17 cellular contexts compared by ENCODE assay signal in genomic region chrX:150017868-150018267, GRCh38.
A peak's percentile ranks its signal among the peaks of the same experiment; 100 is the strongest.
DNase-seq lines count a peak whose midpoint lies in the region; ATAC-seq lines count a peak whose summit lies in the region.
"Had no signal": no experiment of that assay in that cellular context is flagged by ENCODE, and none has a peak within 500 bp of the region (broad histone marks: within the 10 kb centered on the region; RNA-seq: fewer than 3 reads in every experiment).

No MANE protein-coding gene starts in this region.

- DNase-seq in NCI-H82 (lab: John Stamatoyannopoulos, UW): peak; percentile 7
- no peak for DNase-seq in NCI-H82 treated with DMSO at 0.1 percent for 48 hours (lab: John Stamatoyannopoulos, UW; ENCODE audit: unreplicated experiment)
- DNase-seq in activated naive CD4-positive, alpha-beta T cell treated with anti-CD3 and anti-CD28 coated beads, Interleukin-2, amount 50 U/mL, for 72 hours (ENCODE audit: low spot score in 2 of 2): no peak
- DNase-seq in activated naive CD4-positive, alpha-beta T cell treated with anti-CD3 and anti-CD28 coated beads, Interleukin-2, amount 50 U/mL, for 16 hours: no peak
- DNase-seq in stimulated activated naive CD8-positive, alpha-beta T cell treated with anti-CD3 and anti-CD28 coated beads, Interleukin-15, amount 100 ng/mL, for 72 hours: no peak
- DNase-seq in stimulated activated naive CD8-positive, alpha-beta T cell treated with anti-CD3 and anti-CD28 coated beads, Interleukin-15, Interleukin-2, amounts not matched to agents 100 U/mL and 50 U/mL, for 24 hours: no peak
- DNase-seq: CD4-positive, CD25-positive, alpha-beta regulatory T cell; CD8-positive, alpha-beta T cell; DMS 273 treated with DMSO at 0.1 percent for 48 hours; DMS79; EL; GDM1; GM23248; H7; HCEC 1CT had no signal

- peak; percentile 24 to 72 for ATAC-seq in activated naive CD4-positive, alpha-beta T cell treated with anti-CD3 and anti-CD28 coated beads, Interleukin-2, amount 50 U/mL, for 72 hours
- peak; percentile 64 for ATAC-seq in stimulated activated naive CD8-positive, alpha-beta T cell treated with anti-CD3 and anti-CD28 coated beads, Interleukin-15, amount 100 ng/mL, for 72 hours
- no peak for ATAC-seq in stimulated activated naive CD8-positive, alpha-beta T cell treated with anti-CD3 and anti-CD28 coated beads, Interleukin-15, Interleukin-2, amounts not matched to agents 100 U/mL and 50 U/mL, for 24 hours
- ATAC-seq: CD8-positive, alpha-beta T cell; GM12878 had no signal

- no peak overlapping the region for H3K27ac Mint-ChIP-seq in activated naive CD4-positive, alpha-beta T cell treated with anti-CD3 and anti-CD28 coated beads, Interleukin-2, amount 50 U/mL, for 72 hours
- H3K27ac Mint-ChIP-seq in stimulated activated naive CD8-positive, alpha-beta T cell treated with anti-CD3 and anti-CD28 coated beads, Interleukin-15, amount 100 ng/mL, for 72 hours: no peak overlapping the region
- H3K27ac Mint-ChIP-seq: B cell; CD4-positive, CD25-positive, alpha-beta regulatory T cell; CD8-positive, alpha-beta T cell had no signal

- H3K4me1 Mint-ChIP-seq in stimulated activated naive CD8-positive, alpha-beta T cell treated with anti-CD3 and anti-CD28 coated beads, Interleukin-15, amount 100 ng/mL, for 72 hours: no peaks in the 10 kb centered on the region
- H3K4me1 Mint-ChIP-seq: B cell; CD4-positive, CD25-positive, alpha-beta regulatory T cell had no signal

- H3K27me3 Mint-ChIP-seq in stimulated activated naive CD8-positive, alpha-beta T cell treated with anti-CD3 and anti-CD28 coated beads, Interleukin-15, amount 100 ng/mL, for 72 hours: no peaks in the 10 kb centered on the region
- H3K27me3 Mint-ChIP-seq: B cell; CD4-positive, CD25-positive, alpha-beta regulatory T cell had no signal

- H3K4me3 Mint-ChIP-seq in stimulated activated naive CD8-positive, alpha-beta T cell treated with anti-CD3 and anti-CD28 coated beads, Interleukin-15, amount 100 ng/mL, for 72 hours: no peak overlapping the region
- H3K4me3 Mint-ChIP-seq: B cell; CD4-positive, CD25-positive, alpha-beta regulatory T cell; CD8-positive, alpha-beta T cell had no signal

- H3K9me3 Mint-ChIP-seq in activated naive CD4-positive, alpha-beta T cell treated with anti-CD3 and anti-CD28 coated beads, Interleukin-2, amount 50 U/mL, for 72 hours: no peaks in the 10 kb centered on the region
- no peaks in the 10 kb centered on the region for H3K9me3 Mint-ChIP-seq in stimulated activated naive CD8-positive, alpha-beta T cell treated with anti-CD3 and anti-CD28 coated beads, Interleukin-15, amount 100 ng/mL, for 72 hours
- H3K9me3 Mint-ChIP-seq: CD8-positive, alpha-beta T cell had no signal

- no peaks in the 10 kb centered on the region for H3K36me3 Mint-ChIP-seq in activated naive CD4-positive, alpha-beta T cell treated with anti-CD3 and anti-CD28 coated beads, Interleukin-2, amount 50 U/mL, for 72 hours
- H3K36me3 Mint-ChIP-seq: CD4-positive, CD25-positive, alpha-beta regulatory T cell; CD8-positive, alpha-beta T cell had no signal
